Comparison of ENCODE assay signal across 16 cellular contexts in the genomic region with DNA sequence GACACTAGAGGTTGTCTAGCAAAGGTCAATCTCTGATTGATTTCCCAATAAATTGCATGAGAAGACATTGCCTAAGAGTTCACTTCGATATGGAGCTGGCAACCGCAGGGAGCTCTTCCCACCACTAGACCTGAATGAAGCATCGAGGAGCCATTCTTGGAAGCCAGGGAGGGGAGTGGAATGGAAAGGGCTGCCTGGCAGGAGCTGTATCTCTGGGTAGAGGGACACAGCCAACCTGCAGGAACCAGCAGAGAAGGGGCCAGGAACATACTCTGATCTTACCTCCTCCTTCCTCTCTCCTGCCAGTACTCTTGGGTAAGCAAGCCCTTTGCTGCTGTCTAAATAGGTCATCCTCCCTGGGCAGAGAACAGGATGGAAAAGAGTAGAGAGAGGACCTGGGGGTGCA.
DNase-seq lines count a peak whose midpoint lies in the region; FAIRE-seq and TF ChIP-seq lines count a peak whose summit lies in the region.
"Had no signal": no experiment of that assay in that cellular context is flagged by ENCODE, and none has a peak within 500 bp of the region (broad histone marks: within the 10 kb centered on the region; RNA-seq: fewer than 3 reads in every experiment).

No MANE protein-coding gene starts in this region.

- H3K4me1 ChIP-seq in endothelial cell of umbilical vein (ENCODE audit: control insufficient read depth, extremely low read depth, insufficient read depth, low read length) (peaks cover 29% of the 10 kb centered on the region), Karpas-422 (ENCODE audit: low read length) (peaks cover 14% of the 10 kb centered on the region)
- H3K4me1 ChIP-seq: BLaER1 had no signal

- no peaks in the 10 kb centered on the region for H3K9me1 ChIP-seq in endothelial cell of umbilical vein (replicated peaks; ENCODE audit: control insufficient read depth, extremely low read depth, insufficient read depth, low read length)

- H3K27ac ChIP-seq in endothelial cell of umbilical vein (ENCODE audit: insufficient read depth, low read depth, low read length): peak overlapping the region; percentile 91
- H3K27ac ChIP-seq in Karpas-422 (ENCODE audit: low read length): no peak overlapping the region
- H3K27ac ChIP-seq: BLaER1 had no signal

- H3K9me2 ChIP-seq in Karpas-422 (replicated peaks; ENCODE audit: insufficient read depth, low read length): no peaks in the 10 kb centered on the region

- peak overlapping the region; percentile 5 for H3K9ac ChIP-seq in endothelial cell of umbilical vein (replicated peaks; ENCODE audit: extremely low read depth, insufficient read depth, low read length)
- H3K9ac ChIP-seq in Karpas-422 (ENCODE audit: low read length): no peak overlapping the region
- H3K9ac ChIP-seq: BLaER1 had no signal

- no peaks in the 10 kb centered on the region for H3K36me3 ChIP-seq in endothelial cell of umbilical vein (ENCODE audit: control insufficient read depth in 2 of 2, extremely low read depth in 1 of 2, insufficient read depth in 2 of 2, low read length in 2 of 2)
- no peaks in the 10 kb centered on the region for H3K36me3 ChIP-seq in Karpas-422 (ENCODE audit: insufficient read depth, low read length)
- H3K36me3 ChIP-seq: BLaER1 had no signal

- no peaks in the 10 kb centered on the region for H3K27me3 ChIP-seq in endothelial cell of umbilical vein (ENCODE audit: control insufficient read depth in 2 of 2, insufficient read depth in 2 of 2, low read length in 2 of 2)
- no peaks in the 10 kb centered on the region for H3K27me3 ChIP-seq in Karpas-422 (ENCODE audit: low read length)
- H3K27me3 ChIP-seq: BLaER1, body of pancreas had no signal

- no peak for FAIRE-seq in endothelial cell of umbilical vein (lab: Jason Lieb, UNC)
- FAIRE-seq: islet of Langerhans had no signal

- peaks cover 3% of the 10 kb centered on the region for H3K9me3 Mint-ChIP-seq in osteocyte (ENCODE audit: unreplicated experiment)
- H3K9me3 Mint-ChIP-seq in immature natural killer cell: no peaks in the 10 kb centered on the region

- intact Hi-C loops in endothelial cell of umbilical vein (cut with micrococcal nuclease): no loop called here

- CTCF ChIA-PET in endothelial cell of umbilical vein (lab: Charles Lee): interaction anchor here (1.5 to 2.0 kb wide), 3 partner anchors 10 to 67 kb away, joined by 4 to 10 read pairs (median 4); no protein-coding TSS in a partner anchor

- H3K9me3 ChIP-seq in endothelial cell of umbilical vein (replicated peaks; ENCODE audit: control insufficient read depth, insufficient read depth, low read length): no peaks in the 10 kb centered on the region
- no peaks in the 10 kb centered on the region for H3K9me3 ChIP-seq in Karpas-422 (ENCODE audit: low read length)
- H3K9me3 ChIP-seq: BLaER1, body of pancreas had no signal

- H3K4me2 ChIP-seq in endothelial cell of umbilical vein (ENCODE audit: insufficient read depth, low read length) (peak overlapping the region; percentile 71), Karpas-422 (ENCODE audit: low read depth, low read length, poor library complexity, severe bottlenecking) (no peak overlapping the region)
- H3K4me2 ChIP-seq: BLaER1 had no signal

- no TSS peak for BruUV-seq in endothelial cell of umbilical vein (replicated peaks; lab: Mats Ljungman, UMichigan)

- TF ChIP-seq POLR2A in endothelial cell of umbilical vein (IDR thresholded peaks at IDR 0.05; ENCODE audit: low read depth, low read length): no peak

- dilution Hi-C loops in endothelial cell of umbilical vein (cut with MboI; ENCODE audit: extremely low pct_ligation_motif_present, low sequenced_read_pairs): no loop called here

- peak overlapping the region; percentile 35 for H2AFZ ChIP-seq in endothelial cell of umbilical vein (ENCODE audit: low read depth, low read length)
- H2AFZ ChIP-seq in Karpas-422 (ENCODE audit: low read length): no peak overlapping the region

- H3K79me2 ChIP-seq in endothelial cell of umbilical vein (ENCODE audit: control insufficient read depth, insufficient read depth, low read length): no peaks in the 10 kb centered on the region
- H3K79me2 ChIP-seq in Karpas-422 (ENCODE audit: low read length): no peaks in the 10 kb centered on the region

- POLR2A ChIA-PET in endothelial cell of umbilical vein (lab: Charles Lee): interaction anchor here (1.1 kb wide), 1 partner anchor 10 kb away, joined by 3 read pairs; no protein-coding TSS in a partner anchor

- H3K36me3 Mint-ChIP-seq in osteocyte (ENCODE audit: unreplicated experiment): no peaks in the 10 kb centered on the region
- H3K36me3 Mint-ChIP-seq in immature natural killer cell: no peaks in the 10 kb centered on the region

- H3K4me3 Mint-ChIP-seq in osteocyte (ENCODE audit: unreplicated experiment): no peak overlapping the region
- H3K4me3 Mint-ChIP-seq in immature natural killer cell: no peak overlapping the region

- TF ChIP-seq CTCF in endothelial cell of umbilical vein (IDR thresholded peaks at IDR 0.05; ENCODE audit: extremely low read depth in 1 of 2, insufficient read depth in 1 of 2, low read depth in 1 of 2, low read length in 2 of 2) (no peak), osteocyte (IDR thresholded peaks at IDR 0.05) (no peak)

- H3K4me3 ChIP-seq in endothelial cell of umbilical vein (replicated peaks in 1 of 3; ENCODE audit: insufficient read depth in 1 of 3, low read depth in 1 of 3, low read length in 3 of 3) (no peak overlapping the region), Karpas-422 (ENCODE audit: low read length) (no peak overlapping the region)
- H3K4me3 ChIP-seq: BLaER1, body of pancreas had no signal

- H4K20me1 ChIP-seq in endothelial cell of umbilical vein (replicated peaks; ENCODE audit: control insufficient read depth, extremely low read depth, insufficient read depth, low read length) (no peaks in the 10 kb centered on the region), Karpas-422 (ENCODE audit: insufficient read depth, low read depth, low read length) (no peaks in the 10 kb centered on the region)
- H4K20me1 ChIP-seq: BLaER1 had no signal

- H3K4me1 Mint-ChIP-seq in osteocyte (ENCODE audit: unreplicated experiment): peaks cover 80% of the 10 kb centered on the region
- H3K4me1 Mint-ChIP-seq in immature natural killer cell: peaks cover 1 to 2% of the 10 kb centered on the region in 2 donors

- H3K27ac Mint-ChIP-seq in osteocyte (ENCODE audit: unreplicated experiment) (peak overlapping the region; percentile 96), immature natural killer cell (no peak overlapping the region)

- no peaks in the 10 kb centered on the region for H3K27me3 Mint-ChIP-seq in osteocyte (ENCODE audit: unreplicated experiment)
- peaks cover 1 to 4% (median 2%) of the 10 kb centered on the region in 3 donors for H3K27me3 Mint-ChIP-seq in immature natural killer cell (ENCODE audit: low read depth in 3 of 3)

- DNase-seq in Daoy (ENCODE audit: low read depth) (peak; percentile 20), HT1080 (ENCODE audit: low read depth) (peak; percentile 18), endothelial cell of umbilical vein (ENCODE audit: low read depth, low spot score) (no peak), osteocyte (ENCODE audit: extremely low spot score, unreplicated experiment) (no peak), Karpas-422 (no peak), superior temporal gyrus (ENCODE audit: extremely low spot score) (no peak), immature natural killer cell (no peak)
- DNase-seq: activated CD4-positive, alpha-beta T cell treated with anti-CD3 and anti-CD28 coated beads, Interleukin-2, amount 50 U/mL, for 4 hours; activated effector memory CD4-positive, alpha-beta T cell treated with anti-CD3 and anti-CD28 coated beads, Interleukin-2, amount 50 U/mL, for 16 hours; body of pancreas; DND-41; effector CD4-positive, alpha-beta T cell; NCI-H226; posterior cingulate gyrus had no signal

TF ChIP-seq in endothelial cell of umbilical vein, 7 proteins besides CTCF, POLR2A, EP300 and RAD21:
- TF ChIP-seq FOS (IDR thresholded peaks at IDR 0.05; ENCODE audit: borderline replicate concordance, insufficient read depth, low read length): no peak
- TF ChIP-seq POLR2AphosphoS5 (IDR thresholded peaks at IDR 0.05; ENCODE audit: insufficient read depth, low read depth, low read length): no peak
- TF ChIP-seq, protein P1, sequence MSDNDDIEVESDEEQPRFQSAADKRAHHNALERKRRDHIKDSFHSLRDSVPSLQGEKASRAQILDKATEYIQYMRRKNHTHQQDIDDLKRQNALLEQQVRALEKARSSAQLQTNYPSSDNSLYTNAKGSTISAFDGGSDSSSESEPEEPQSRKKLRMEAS (IDR thresholded peaks at IDR 0.05; ENCODE audit: insufficient read depth, insufficient read length): no peak
- TF ChIP-seq GATA2 (IDR thresholded peaks at IDR 0.05; ENCODE audit: insufficient read depth, insufficient read length, low read depth, low read length): no peak
- TF ChIP-seq JUN (IDR thresholded peaks at IDR 0.05; ENCODE audit: borderline replicate concordance, insufficient read depth, insufficient read length, low read depth): no peak
- TF ChIP-seq EZH2 (IDR thresholded peaks at IDR 0.05; ENCODE audit: borderline replicate concordance, low read depth, low read length, severe bottlenecking): no peak
- TF ChIP-seq MYC (IDR thresholded peaks at IDR 0.05; ENCODE audit: low read depth, low read length): no peak

Comparison
In these comparisons a context has a peak if more than half of its experiments do, and no peak if none do; other contexts are left out.
1. DNase-seq: peak in Daoy (single experiment) and HT1080 (single experiment); none in endothelial cell of umbilical vein (single experiment), osteocyte (single experiment), Karpas-422 (single experiment), superior temporal gyrus (single experiment) and immature natural killer cell (0 of 3).